ENCODE assay signal across 11 cellular contexts in the genomic region with DNA sequence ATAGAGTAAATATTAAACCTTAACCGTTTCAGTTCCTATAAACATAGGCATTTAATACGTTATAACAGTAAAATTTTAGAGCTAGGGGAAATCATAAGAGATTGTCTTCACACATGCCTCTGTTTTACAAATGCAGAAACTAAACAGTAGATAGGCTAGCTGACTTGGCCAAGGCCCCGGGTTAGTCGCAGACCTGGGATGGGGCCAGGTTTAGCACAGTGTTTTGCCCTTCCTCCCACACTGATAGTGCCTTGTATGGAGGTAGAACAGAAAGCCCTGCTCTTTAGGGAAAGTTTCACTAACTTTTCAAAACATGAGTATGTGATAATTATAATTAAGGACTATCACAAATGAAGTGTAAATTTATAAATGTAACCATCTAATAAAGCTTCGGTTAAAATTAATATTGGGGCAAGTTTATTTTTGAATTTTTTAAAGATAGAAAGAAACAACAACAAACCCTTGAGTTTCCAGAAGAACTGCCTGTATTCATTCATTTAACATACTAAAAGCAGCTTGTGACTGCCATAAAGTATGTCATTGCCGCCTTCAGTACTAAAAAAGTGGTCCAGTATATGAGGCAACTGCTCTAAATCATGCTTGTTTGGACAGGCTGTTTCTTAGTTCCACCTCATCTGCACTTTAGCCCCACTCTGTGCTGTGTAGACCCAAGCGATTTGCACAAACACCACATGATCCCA.
A peak's percentile ranks its signal among the peaks of the same experiment; 100 is the strongest.
DNase-seq lines count a peak whose midpoint lies in the region; ATAC-seq and TF ChIP-seq lines count a peak whose summit lies in the region.
"Had no signal": no experiment of that assay in that cellular context is flagged by ENCODE, and none has a peak within 500 bp of the region (broad histone marks: within the 10 kb centered on the region; RNA-seq: fewer than 3 reads in every experiment).

No MANE protein-coding gene starts in this region.

- H3K27me3 ChIP-seq in GM23248 (replicated peaks; ENCODE audit: insufficient read depth), result no peaks in the 10 kb centered on the region
- H3K27me3 ChIP-seq in adrenal gland, result no peaks in the 10 kb centered on the region
- H3K27me3 ChIP-seq in thyroid gland, result no peaks in the 10 kb centered on the region

- H3K27ac ChIP-seq in GM23248, result no peak overlapping the region
- no peak overlapping the region for H3K27ac ChIP-seq in adrenal gland
- peak overlapping the region in 2 of 3 donors; percentile 50 to 52 for H3K27ac ChIP-seq in thyroid gland

- in situ Hi-C loops in GM23248 (cut with MboI), result no loop called here

- H3K9ac ChIP-seq in GM23248, result no peak overlapping the region

- no peak overlapping the region for H3K27ac Mint-ChIP-seq in activated CD4-positive, alpha-beta memory T cell treated with anti-CD3 and anti-CD28 coated beads for 36 hours
- H3K27ac Mint-ChIP-seq: activated CD4-positive, alpha-beta T cell treated with anti-CD3 and anti-CD28 coated beads, Interleukin-2, amount 10 ng/mL, durations not matched to agents 7 days and 5 days had no signal

- H2AFZ ChIP-seq in GM23248, result no peak overlapping the region

- POLR2A ChIA-PET in activated CD4-positive, alpha-beta memory T cell treated with anti-CD3 and anti-CD28 coated beads for 36 hours (lab: Charles Lee), result no interaction called here

- no peaks in the 10 kb centered on the region for H3K9me3 Mint-ChIP-seq in activated CD4-positive, alpha-beta memory T cell treated with anti-CD3 and anti-CD28 coated beads for 36 hours
- H3K9me3 Mint-ChIP-seq: activated CD4-positive, alpha-beta T cell treated with anti-CD3 and anti-CD28 coated beads, Interleukin-2, amount 10 ng/mL, durations not matched to agents 7 days and 5 days had no signal

- DNase-seq in GM23248, result peak; percentile 59
- DNase-seq in adrenal gland, result peak; percentile 74 to 84 (median 82)
- DNase-seq in kidney tubule cell (ENCODE audit: low spot score), result peak; percentile 50
- peak; percentile 82 to 86 for DNase-seq in thyroid gland
- no peak for DNase-seq in activated CD4-positive, alpha-beta T cell treated with anti-CD3 and anti-CD28 coated beads for 1 hour
- no peak for DNase-seq in MV-4-11 (lab: John Stamatoyannopoulos, UW)
- no peak for DNase-seq in activated CD4-positive, alpha-beta memory T cell treated with anti-CD3 and anti-CD28 coated beads for 36 hours
- DNase-seq: activated CD4-positive, alpha-beta T cell treated with anti-CD3 and anti-CD28 coated beads, Interleukin-2, amount 10 ng/mL, durations not matched to agents 7 days and 5 days; NCI-H1417; stimulated activated CD4-positive, alpha-beta T cell treated with anti-CD3 and anti-CD28 coated beads, Interleukin-4, amount 100 ng/mL, for 24 hours had no signal

- no peaks in the 10 kb centered on the region for H3F3A ChIP-seq in GM23248 (ENCODE audit: insufficient read depth)

- H3K4me3 ChIP-seq in GM23248 (no peak overlapping the region), adrenal gland (no peak overlapping the region), thyroid gland (replicated peaks in 1 of 3) (no peak overlapping the region)

- H3K4me1 ChIP-seq in GM23248 (ENCODE audit: insufficient read depth) (peaks cover 4% of the 10 kb centered on the region; the same call in 1 of the 2 replicates), adrenal gland (replicated peaks in 1 of 2) (no peaks in the 10 kb centered on the region), thyroid gland (peaks cover 12 to 24% of the 10 kb centered on the region in 2 donors)

- H3K79me2 ChIP-seq in GM23248 (ENCODE audit: insufficient read depth), result no peaks in the 10 kb centered on the region

- no peaks in the 10 kb centered on the region for H3K36me3 ChIP-seq in GM23248 (ENCODE audit: low read depth)
- H3K36me3 ChIP-seq in adrenal gland (replicated peaks in 1 of 2), result no peaks in the 10 kb centered on the region
- H3K36me3 ChIP-seq in thyroid gland, result no peaks in the 10 kb centered on the region

- H4K20me1 ChIP-seq in GM23248 (ENCODE audit: insufficient read depth), result no peaks in the 10 kb centered on the region

- TF ChIP-seq CTCF in adrenal gland (IDR thresholded peaks at IDR 0.05) (no peak), thyroid gland (IDR thresholded peaks at IDR 0.05) (no peak)

- H3K4me3 Mint-ChIP-seq in activated CD4-positive, alpha-beta memory T cell treated with anti-CD3 and anti-CD28 coated beads for 36 hours, result no peak overlapping the region
- H3K4me3 Mint-ChIP-seq: activated CD4-positive, alpha-beta T cell treated with anti-CD3 and anti-CD28 coated beads, Interleukin-2, amount 10 ng/mL, durations not matched to agents 7 days and 5 days had no signal

- H3K9me3 ChIP-seq in GM23248 (ENCODE audit: low read depth), result no peaks in the 10 kb centered on the region
- H3K9me3 ChIP-seq in adrenal gland (replicated peaks in 1 of 3), result no peaks in the 10 kb centered on the region
- H3K9me3 ChIP-seq in thyroid gland, result no peaks in the 10 kb centered on the region

- H3K27me3 Mint-ChIP-seq in activated CD4-positive, alpha-beta memory T cell treated with anti-CD3 and anti-CD28 coated beads for 36 hours, result peaks cover 2% of the 10 kb centered on the region

- no peak overlapping the region for H3K4me2 ChIP-seq in GM23248 (ENCODE audit: unreplicated experiment)

- no peaks in the 10 kb centered on the region for H3K36me3 Mint-ChIP-seq in activated CD4-positive, alpha-beta memory T cell treated with anti-CD3 and anti-CD28 coated beads for 36 hours

- ATAC-seq in HG03521 (IDR thresholded peaks at IDR 0.05; ENCODE audit: unreplicated experiment), result no peak

- intact Hi-C loops in adrenal gland (cut with DNase I), result no loop called here
- intact Hi-C loops in thyroid gland (cut with DNase I), result no loop called here
- intact Hi-C loops in activated CD4-positive, alpha-beta memory T cell treated with anti-CD3 and anti-CD28 coated beads for 36 hours (cut with micrococcal nuclease), result no loop called here

- CTCF ChIA-PET in activated CD4-positive, alpha-beta memory T cell treated with anti-CD3 and anti-CD28 coated beads for 36 hours (lab: Charles Lee), result no interaction called here

- H3K4me1 Mint-ChIP-seq in activated CD4-positive, alpha-beta memory T cell treated with anti-CD3 and anti-CD28 coated beads for 36 hours (ENCODE audit: low read depth), result no peaks in the 10 kb centered on the region

- H3K9me2 ChIP-seq in GM23248 (ENCODE audit: insufficient read depth), result no peaks in the 10 kb centered on the region

- WGBS in GM23248 (ENCODE audit: low coverage in 1 of 2, low lambda C conversion rate in 2 of 2, missing lambda C conversion rate in 2 of 2), 2 experiments, result 38 to 45% methylated on average over 7 of the region's 7 CpGs
- WGBS in adrenal gland, 4 donors, result 42 to 55% (median 51%) methylated on average over 7 of the region's 7 CpGs
- WGBS in thyroid gland, 2 donors, result 37 to 39% methylated on average over 7 of the region's 7 CpGs

- TF ChIP-seq POLR2A in adrenal gland (IDR thresholded peaks at IDR 0.05), result no peak
- no peak for TF ChIP-seq POLR2A in thyroid gland (IDR thresholded peaks at IDR 0.05)

Comparison
In these comparisons a context has a peak if more than half of its experiments do, and no peak if none do; other contexts are left out.
1. DNase-seq: peak in GM23248 (single experiment), adrenal gland (7 of 7), kidney tubule cell (single experiment) and thyroid gland (2 of 2); none in activated CD4-positive, alpha-beta T cell treated with anti-CD3 and anti-CD28 coated beads for 1 hour (single experiment), MV-4-11 (single experiment) and activated CD4-positive, alpha-beta memory T cell treated with anti-CD3 and anti-CD28 coated beads for 36 hours (single experiment).
2. H3K27ac ChIP-seq: peak in thyroid gland (2 of 3); none in GM23248 (single experiment) and adrenal gland (0 of 5).